1 cellular context compared by ENCODE assay signal in the genomic region with DNA sequence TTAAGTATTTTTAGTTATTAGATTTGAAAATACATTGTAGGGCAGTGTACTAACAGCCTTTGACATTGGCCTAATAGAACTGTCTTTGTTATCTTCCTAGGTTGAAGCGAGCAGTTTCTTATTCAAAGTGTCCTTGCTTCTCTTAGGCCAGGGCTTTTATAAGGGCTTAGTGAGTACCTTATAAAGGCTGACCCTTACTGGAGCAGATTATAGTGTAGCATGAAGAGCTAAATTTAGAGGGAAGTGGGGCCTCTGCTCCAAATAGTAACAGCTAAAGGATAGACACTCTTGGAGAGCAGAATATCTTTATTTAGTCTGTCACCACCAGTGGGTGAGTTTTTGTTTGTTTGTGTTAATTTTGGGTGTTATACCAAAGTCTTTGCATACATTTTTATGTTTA.
TF ChIP-seq lines count a peak whose summit lies in the region.

No MANE protein-coding gene starts in this region.

TF ChIP-seq in SK-N-SH, 30 proteins besides CTCF, POLR2A, EP300 and RAD21 (continued from another document):
- TF ChIP-seq, protein P1, sequence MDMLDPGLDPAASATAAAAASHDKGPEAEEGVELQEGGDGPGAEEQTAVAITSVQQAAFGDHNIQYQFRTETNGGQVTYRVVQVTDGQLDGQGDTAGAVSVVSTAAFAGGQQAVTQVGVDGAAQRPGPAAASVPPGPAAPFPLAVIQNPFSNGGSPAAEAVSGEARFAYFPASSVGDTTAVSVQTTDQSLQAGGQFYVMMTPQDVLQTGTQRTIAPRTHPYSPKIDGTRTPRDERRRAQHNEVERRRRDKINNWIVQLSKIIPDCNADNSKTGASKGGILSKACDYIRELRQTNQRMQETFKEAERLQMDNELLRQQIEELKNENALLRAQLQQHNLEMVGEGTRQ (IDR thresholded peaks at IDR 0.05; ENCODE audit: borderline replicate concordance, low read depth, low read length): no peak
- TF ChIP-seq MXI1 (IDR thresholded peaks at IDR 0.05; ENCODE audit: low read depth, low read length): no peak
- TF ChIP-seq, protein P2, sequence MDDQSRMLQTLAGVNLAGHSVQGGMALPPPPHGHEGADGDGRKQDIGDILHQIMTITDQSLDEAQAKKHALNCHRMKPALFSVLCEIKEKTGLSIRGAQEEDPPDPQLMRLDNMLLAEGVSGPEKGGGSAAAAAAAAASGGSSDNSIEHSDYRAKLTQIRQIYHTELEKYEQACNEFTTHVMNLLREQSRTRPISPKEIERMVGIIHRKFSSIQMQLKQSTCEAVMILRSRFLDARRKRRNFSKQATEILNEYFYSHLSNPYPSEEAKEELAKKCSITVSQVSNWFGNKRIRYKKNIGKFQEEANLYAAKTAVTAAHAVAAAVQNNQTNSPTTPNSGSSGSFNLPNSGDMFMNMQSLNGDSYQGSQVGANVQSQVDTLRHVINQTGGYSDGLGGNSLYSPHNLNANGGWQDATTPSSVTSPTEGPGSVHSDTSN (IDR thresholded peaks at IDR 0.05): no peak
- TF ChIP-seq CHD2 (IDR thresholded peaks at IDR 0.05; ENCODE audit: low read length, partially characterized antibody): no peak
- TF ChIP-seq, protein P3, sequence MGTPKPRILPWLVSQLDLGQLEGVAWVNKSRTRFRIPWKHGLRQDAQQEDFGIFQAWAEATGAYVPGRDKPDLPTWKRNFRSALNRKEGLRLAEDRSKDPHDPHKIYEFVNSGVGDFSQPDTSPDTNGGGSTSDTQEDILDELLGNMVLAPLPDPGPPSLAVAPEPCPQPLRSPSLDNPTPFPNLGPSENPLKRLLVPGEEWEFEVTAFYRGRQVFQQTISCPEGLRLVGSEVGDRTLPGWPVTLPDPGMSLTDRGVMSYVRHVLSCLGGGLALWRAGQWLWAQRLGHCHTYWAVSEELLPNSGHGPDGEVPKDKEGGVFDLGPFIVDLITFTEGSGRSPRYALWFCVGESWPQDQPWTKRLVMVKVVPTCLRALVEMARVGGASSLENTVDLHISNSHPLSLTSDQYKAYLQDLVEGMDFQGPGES (IDR thresholded peaks at IDR 0.05; ENCODE audit: low read depth, low read length): no peak
- TF ChIP-seq YY1 (IDR thresholded peaks at IDR 0.05; ENCODE audit: low read depth): no peak
- no peak for TF ChIP-seq ELF1 (IDR thresholded peaks at IDR 0.05)
- TF ChIP-seq TEAD4 (IDR thresholded peaks at IDR 0.05; ENCODE audit: borderline replicate concordance, insufficient read depth): no peak
